ENCODE assay signal across 9 cellular contexts in genomic region chr9:5630038-5630507, GRCh38. TPM values are rescaled to one million over a fixed set of nuclear protein-coding genes. Genes with fewer than 3 reads are reported as not detected.
DNase-seq lines count a peak whose midpoint lies in the region; ATAC-seq, FAIRE-seq and TF ChIP-seq lines count a peak whose summit lies in the region.
"Had no signal": no experiment of that assay in that cellular context is flagged by ENCODE, and none has a peak within 500 bp of the region (broad histone marks: within the 10 kb centered on the region; RNA-seq: fewer than 3 reads in every experiment).

No MANE protein-coding gene starts in this region.

- H3K4me3 ChIP-seq in bronchial epithelial cell (ENCODE audit: low read depth, low read length) (peak overlapping the region; percentile 96), left lung (peak overlapping the region; percentile 91), tibial artery (peak overlapping the region; percentile 73 to 98)

- H3K36me3 Mint-ChIP-seq in activated naive CD4-positive, alpha-beta T cell treated with anti-CD3 and anti-CD28 coated beads for 36 hours (ENCODE audit: low read depth) = peaks cover 17% of the 10 kb centered on the region

- TF ChIP-seq CTCF in bronchial epithelial cell (IDR thresholded peaks at IDR 0.05; ENCODE audit: insufficient read depth, low read length, severe bottlenecking) (no peak), left lung (IDR thresholded peaks at IDR 0.05) (no peak), tibial artery (IDR thresholded peaks at IDR 0.05) (no peak)

- no peaks in the 10 kb centered on the region for H3K27me3 ChIP-seq in bronchial epithelial cell (ENCODE audit: control insufficient read depth, insufficient read depth, low read length)
- no peaks in the 10 kb centered on the region for H3K27me3 ChIP-seq in left lung
- no peaks in the 10 kb centered on the region for H3K27me3 ChIP-seq in tibial artery

- H3K27me3 Mint-ChIP-seq in activated naive CD4-positive, alpha-beta T cell treated with anti-CD3 and anti-CD28 coated beads for 36 hours (ENCODE audit: low read depth) = no peaks in the 10 kb centered on the region

- H3K27ac ChIP-seq in left lung = peak overlapping the region; percentile 97
- peak overlapping the region; percentile 97 to 99 for H3K27ac ChIP-seq in tibial artery

- peak overlapping the region; percentile 99 for H3K4me3 Mint-ChIP-seq in activated naive CD4-positive, alpha-beta T cell treated with anti-CD3 and anti-CD28 coated beads for 36 hours

- CTCF ChIA-PET in activated naive CD4-positive, alpha-beta T cell treated with anti-CD3 and anti-CD28 coated beads for 36 hours (lab: Charles Lee) = no interaction called here

- H3K4me1 ChIP-seq in left lung (peaks cover 10 to 71% of the 10 kb centered on the region in 2 donors), tibial artery (peaks cover 0 to 61% (median 30%) of the 10 kb centered on the region in 4 donors)

- peaks cover 0 to 1% of the 10 kb centered on the region in 2 donors for H3K9me3 ChIP-seq in left lung
- H3K9me3 ChIP-seq in tibial artery = peaks cover 0 to 3% (median 2%) of the 10 kb centered on the region in 3 donors

- H3K4me1 Mint-ChIP-seq in activated naive CD4-positive, alpha-beta T cell treated with anti-CD3 and anti-CD28 coated beads for 36 hours (ENCODE audit: low read depth) = peaks cover 57% of the 10 kb centered on the region

- FAIRE-seq in bronchial epithelial cell (lab: Jason Lieb, UNC) = no peak
- FAIRE-seq: islet of Langerhans had no signal

- peak overlapping the region; percentile 91 for H3K27ac Mint-ChIP-seq in activated naive CD4-positive, alpha-beta T cell treated with anti-CD3 and anti-CD28 coated beads for 36 hours

- no peak for DNase-seq in activated naive CD4-positive, alpha-beta T cell treated with anti-CD3 and anti-CD28 coated beads for 36 hours
- DNase-seq in activated naive CD4-positive, alpha-beta T cell treated with Interleukin-2 at 50 U/mL for 16 hours = no peak
- DNase-seq in NCI-H748 treated with DMSO at 0.1 percent for 48 hours (lab: John Stamatoyannopoulos, UW) (peak; percentile 21), bronchial epithelial cell (ENCODE audit: low read depth) (peak; percentile 44), left lung (no peak), tibial artery (no peak)

- no peaks in the 10 kb centered on the region for H3K36me3 ChIP-seq in bronchial epithelial cell (ENCODE audit: control insufficient read depth, insufficient read depth, low read length)
- H3K36me3 ChIP-seq in left lung = no peaks in the 10 kb centered on the region
- no peaks in the 10 kb centered on the region for H3K36me3 ChIP-seq in tibial artery

- peaks cover 2% of the 10 kb centered on the region for H3K9me3 Mint-ChIP-seq in activated naive CD4-positive, alpha-beta T cell treated with anti-CD3 and anti-CD28 coated beads for 36 hours

- intact Hi-C loops in activated naive CD4-positive, alpha-beta T cell treated with anti-CD3 and anti-CD28 coated beads for 36 hours (cut with micrococcal nuclease) = no loop called here
- intact Hi-C loops in left lung (cut with DNase I) = no loop called here
- intact Hi-C loops in tibial artery (cut with DNase I; ENCODE audit: low total_unique reads) = no loop called here

- ATAC-seq in left lung = no peak
- ATAC-seq in HG02759 (IDR thresholded peaks at IDR 0.05; ENCODE audit: unreplicated experiment) = no peak
- ATAC-seq in GM18867 (IDR thresholded peaks at IDR 0.05; ENCODE audit: unreplicated experiment) = no peak

RNA-seq across cellular contexts. Expression of gene RIC1, which starts 1.2 kb away (rescaled TPM):
- total RNA-seq in activated naive CD4-positive, alpha-beta T cell treated with anti-CD3 and anti-CD28 coated beads for 36 hours = 10 to 100 TPM; 14.5 to 16.4 TPM
- total RNA-seq in bronchial epithelial cell (32.8 and 34.2 TPM in 2 replicates), left lung (10 to 100 TPM; 21.5 to 25.9 TPM)

Comparison
In these comparisons a context has a peak if more than half of its experiments do, and no peak if none do; other contexts are left out.
1. DNase-seq: peak in NCI-H748 treated with DMSO at 0.1 percent for 48 hours (single experiment) and bronchial epithelial cell (single experiment); none in activated naive CD4-positive, alpha-beta T cell treated with anti-CD3 and anti-CD28 coated beads for 36 hours (single experiment), activated naive CD4-positive, alpha-beta T cell treated with Interleukin-2 at 50 U/mL for 16 hours (single experiment), left lung (0 of 2) and tibial artery (0 of 2).
2. Peak in every context shown above with its lines, with median percentiles within 50 percentile points of each other: H3K4me3 ChIP-seq.